Comparison of ENCODE assay signal across 18 cellular contexts in the genomic region with DNA sequence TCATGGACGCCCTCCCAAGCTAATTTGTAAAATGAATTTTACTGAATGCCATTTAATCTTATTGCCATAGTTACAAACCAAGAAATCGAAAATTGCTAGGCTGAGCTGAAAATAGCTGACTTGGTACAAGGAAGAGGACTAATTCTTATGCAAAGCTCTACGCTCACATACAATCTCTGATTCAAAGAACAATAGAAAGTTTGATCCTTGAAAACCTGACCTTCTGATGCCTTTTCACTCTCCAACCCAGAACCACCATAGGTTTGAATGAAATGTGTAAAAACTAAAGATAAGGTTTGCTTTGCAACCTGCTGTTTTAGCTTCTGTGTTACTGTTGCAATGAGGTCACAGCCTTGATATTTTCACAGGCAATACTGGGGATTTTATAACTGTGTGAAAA.
"Had no signal": no experiment of that assay in that cellular context is flagged by ENCODE, and none has a peak within 500 bp of the region (broad histone marks: within the 10 kb centered on the region; RNA-seq: fewer than 3 reads in every experiment).

No MANE protein-coding gene starts in this region.

- H3K9me3 ChIP-seq: adrenal gland, colonic mucosa, esophagus muscularis mucosa, left ventricle myocardium inferior, tibial nerve, uterus had no signal

- H3K4me3 Mint-ChIP-seq: activated B cell treated with CpG ODN at 0.5 μM for 24 hours; activated CD8-positive, alpha-beta T cell treated with anti-CD3 and anti-CD28 coated beads for 36 hours; activated T-cell treated with anti-CD3 and anti-CD28 coated beads, Interleukin-2, amount 50 U/mL, for 4 hours; memory B cell; natural killer cell treated with Interleukin-12 subunit alpha and Interleukin-12 subunit beta and Interleukin-15 and Interleukin-18, amount 100 ng/mL, for 72 hours; stimulated activated naive B cell treated with anti-CD40 and anti-IgM and Interleukin-4, amounts not matched to agents 10 μg/mL and 1 μg/mL and 100 μg/mL, for 72 hours had no signal

- H3K27ac ChIP-seq: adrenal gland, colonic mucosa, esophagus muscularis mucosa, left ventricle myocardium inferior, tibial nerve, uterus had no signal

- H3K9me3 Mint-ChIP-seq: activated CD8-positive, alpha-beta T cell treated with anti-CD3 and anti-CD28 coated beads for 36 hours; activated T-cell treated with anti-CD3 and anti-CD28 coated beads, Interleukin-2, amount 50 U/mL, for 4 hours; memory B cell had no signal

- H3K27me3 Mint-ChIP-seq: activated B cell treated with CpG ODN at 0.5 μM for 24 hours; activated CD8-positive, alpha-beta T cell treated with anti-CD3 and anti-CD28 coated beads for 36 hours; memory B cell; natural killer cell treated with Interleukin-12 subunit alpha and Interleukin-12 subunit beta and Interleukin-15 and Interleukin-18, amount 100 ng/mL, for 72 hours had no signal

- H3K4me1 ChIP-seq: adrenal gland, colonic mucosa, esophagus muscularis mucosa, left ventricle myocardium inferior, tibial nerve, uterus had no signal

- DNase-seq: activated B cell treated with CpG ODN at 0.5 μM for 24 hours; activated CD4-positive, alpha-beta T cell treated with anti-CD3 and anti-CD28 coated beads for 48 hours; activated CD8-positive, alpha-beta T cell treated with anti-CD3 and anti-CD28 coated beads for 36 hours; activated effector memory CD4-positive, alpha-beta T cell treated with Interleukin-2 at 50 U/mL for 16 hours; activated naive CD4-positive, alpha-beta T cell treated with anti-CD3 and anti-CD28 coated beads, Interleukin-2, amount 50 U/mL, for 16 hours; activated T-cell treated with anti-CD3 and anti-CD28 coated beads, Interleukin-2, amount 50 U/mL, for 4 hours; adrenal gland; colonic mucosa; hippocampal formation; left ventricle myocardium inferior; stimulated activated CD4-positive, alpha-beta T cell treated with anti-CD3 and anti-CD28 coated beads, Interleukin-2, amount 100 ng/mL, for 48 hours; stimulated activated naive B cell treated with anti-CD40 and anti-IgM and Interleukin-4, amounts not matched to agents 10 μg/mL and 1 μg/mL and 100 μg/mL, for 72 hours; T-helper 2 cell; uterus had no signal

- H3K27me3 ChIP-seq: adrenal gland, colonic mucosa, esophagus muscularis mucosa, tibial nerve, uterus had no signal

- H3K36me3 ChIP-seq: adrenal gland, colonic mucosa, esophagus muscularis mucosa, left ventricle myocardium inferior, tibial nerve, uterus had no signal

- H3K27ac Mint-ChIP-seq: activated B cell treated with CpG ODN at 0.5 μM for 24 hours; activated CD8-positive, alpha-beta T cell treated with anti-CD3 and anti-CD28 coated beads for 36 hours; memory B cell; natural killer cell treated with Interleukin-12 subunit alpha and Interleukin-12 subunit beta and Interleukin-15 and Interleukin-18, amount 100 ng/mL, for 72 hours; stimulated activated naive B cell treated with anti-CD40 and anti-IgM and Interleukin-4, amounts not matched to agents 10 μg/mL and 1 μg/mL and 100 μg/mL, for 72 hours had no signal

- H3K4me1 Mint-ChIP-seq: activated B cell treated with CpG ODN at 0.5 μM for 24 hours; memory B cell; stimulated activated naive B cell treated with anti-CD40 and anti-IgM and Interleukin-4, amounts not matched to agents 10 μg/mL and 1 μg/mL and 100 μg/mL, for 72 hours had no signal

- ATAC-seq: activated CD8-positive, alpha-beta T cell treated with anti-CD3 and anti-CD28 coated beads for 36 hours; activated T-cell treated with anti-CD3 and anti-CD28 coated beads, Interleukin-2, amount 50 U/mL, for 4 hours; natural killer cell treated with Interleukin-12 subunit alpha and Interleukin-12 subunit beta and Interleukin-15 and Interleukin-18, amount 100 ng/mL, for 72 hours; stimulated activated naive B cell treated with anti-CD40 and anti-IgM and Interleukin-4, amounts not matched to agents 10 μg/mL and 1 μg/mL and 100 μg/mL, for 72 hours had no signal

- H3K36me3 Mint-ChIP-seq: memory B cell; stimulated activated naive B cell treated with anti-CD40 and anti-IgM and Interleukin-4, amounts not matched to agents 10 μg/mL and 1 μg/mL and 100 μg/mL, for 72 hours had no signal

- H3K4me3 ChIP-seq: adrenal gland, colonic mucosa, esophagus muscularis mucosa, left ventricle myocardium inferior, tibial nerve, uterus had no signal
